ENCODE assay signal across 20 cellular contexts in the genomic region with DNA sequence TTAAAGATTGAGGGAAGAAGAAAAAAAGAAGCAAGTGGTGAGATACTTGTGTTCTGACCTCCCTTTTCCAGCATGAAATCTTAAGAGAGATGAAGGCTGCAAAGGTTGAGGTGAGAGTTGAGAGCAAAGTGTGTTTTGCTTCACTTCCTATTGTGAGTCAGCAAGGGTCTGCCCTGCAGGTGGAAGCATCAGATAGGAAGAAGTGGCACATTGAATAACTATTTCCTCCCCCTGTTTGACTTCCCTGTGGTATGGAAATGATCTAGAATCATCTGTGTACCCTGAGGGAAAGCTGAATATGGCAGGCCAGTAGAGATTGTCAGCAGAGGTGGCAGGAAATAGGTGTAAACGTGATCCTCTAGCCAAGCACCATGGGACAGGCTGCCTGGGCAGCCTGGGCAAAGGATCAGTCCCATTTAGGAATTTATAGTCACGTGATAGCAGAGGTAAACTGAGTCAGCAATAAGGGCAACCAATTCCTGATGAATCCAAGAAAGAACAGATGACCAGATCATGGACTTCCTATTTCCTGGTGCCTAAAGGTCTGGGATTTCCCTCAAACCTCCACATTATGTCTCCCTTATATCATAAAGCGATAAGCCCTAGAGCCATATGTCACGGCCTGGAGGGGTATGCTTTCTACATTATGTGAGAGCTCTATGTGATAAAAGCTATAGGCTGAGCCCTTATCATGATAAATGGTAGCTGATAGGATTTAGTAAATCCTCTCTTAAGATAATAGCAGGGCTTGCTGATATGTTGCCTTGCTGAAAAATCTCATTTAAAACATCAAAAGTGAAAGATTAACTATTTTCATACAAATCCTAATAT.
"Had no signal": no experiment of that assay in that cellular context is flagged by ENCODE, and none has a peak within 500 bp of the region (broad histone marks: within the 10 kb centered on the region; RNA-seq: fewer than 3 reads in every experiment).

No MANE protein-coding gene starts in this region.

- H2AFZ ChIP-seq: parathyroid adenoma had no signal

- H3K4me3 ChIP-seq: skin epidermis, tibial nerve, vagina had no signal

- H3K9ac ChIP-seq: parathyroid adenoma had no signal

- H3K4me1 ChIP-seq: parathyroid adenoma, tibial nerve, vagina had no signal

- H3K36me3 ChIP-seq: neutrophil, tibial nerve, vagina had no signal

- DNase-seq: activated B cell treated with CpG ODN at 0.5 μM for 24 hours; activated CD4-positive, alpha-beta T cell treated with anti-CD3 and anti-CD28 coated beads for 48 hours; activated naive CD4-positive, alpha-beta T cell treated with anti-CD3 and anti-CD28 coated beads for 36 hours; activated naive CD8-positive, alpha-beta T cell treated with anti-CD3 and anti-CD28 coated beads, Interleukin-2, amount 50 U/mL, for 24 hours; hippocampal formation; kidney; left ventricle myocardium superior; natural killer cell; retina; stimulated activated CD4-positive, alpha-beta T cell treated with anti-CD3 and anti-CD28 coated beads, Interleukin-4, amount 100 ng/mL, for 24 hours; stimulated activated CD8-positive, alpha-beta memory T cell treated with anti-CD3 and anti-CD28 coated beads, Interleukin-4, amount 100 ng/mL, for 48 hours; stimulated activated naive CD4-positive, alpha-beta T cell treated with Interleukin-2 at 50 U/mL for 16 hours; substantia nigra; T-helper 2 cell had no signal

- H3K79me2 ChIP-seq: parathyroid adenoma had no signal

- H3K27me3 ChIP-seq: neutrophil, tibial nerve, vagina had no signal

- H3K27ac ChIP-seq: neutrophil, parathyroid adenoma, skin epidermis, tibial nerve, vagina had no signal

- FAIRE-seq: astrocyte, kidney had no signal

- H3K9me3 ChIP-seq: neutrophil, vagina had no signal
